1 cellular context compared by ENCODE assay signal in genomic region chr2:11411768-11412448, GRCh38.
TF ChIP-seq lines count a peak whose summit lies in the region.

No MANE protein-coding gene starts in this region.

TF ChIP-seq in K562, 482 proteins besides CTCF, POLR2A, EP300 and RAD21 (continued from another document):
- TF ChIP-seq ZNF592 (IDR thresholded peaks at IDR 0.05), result no peak
- TF ChIP-seq JUND (IDR thresholded peaks at IDR 0.05; ENCODE audit: borderline replicate concordance, low read depth, low read length), result peak; percentile 2; the same call in 1 of the 2 replicates
- TF ChIP-seq JUND (tag; IDR thresholded peaks at IDR 0.05; ENCODE audit: borderline replicate concordance, low read depth, low read length), result peak; percentile 53; the same call in 2 of the 3 replicates
- TF ChIP-seq ZNF583 (CRISPR knock-in tag; IDR thresholded peaks at IDR 0.05), result no peak
- TF ChIP-seq CREM (IDR thresholded peaks at IDR 0.05; ENCODE audit: low read depth), result no peak
- TF ChIP-seq WHSC1 (IDR thresholded peaks at IDR 0.05; ENCODE audit: low read length), result no peak
- peak; percentile 28; the same call in 1 of the 2 replicates for TF ChIP-seq TAL1 (IDR thresholded peaks at IDR 0.05)
- no peak for TF ChIP-seq USF1 (CRISPR knock-in tag; IDR thresholded peaks at IDR 0.05)
- TF ChIP-seq ARID1B (IDR thresholded peaks at IDR 0.05), result peak; percentile 53
- TF ChIP-seq SETDB1 (IDR thresholded peaks at IDR 0.05; ENCODE audit: low read length), result no peak
- no peak for TF ChIP-seq FOXA1 (IDR thresholded peaks at IDR 0.05; ENCODE audit: borderline replicate concordance)
- 0 out of 2 replicates have a peak, but pooled peaks have one; percentile 10 for TF ChIP-seq VEZF1 (CRISPR knock-in tag; IDR thresholded peaks at IDR 0.05)
- 0 out of 4 replicates have a peak, but pooled peaks of 1 of the 2 experiments have one; percentile 32 for TF ChIP-seq ARNT (IDR thresholded peaks at IDR 0.05)
- TF ChIP-seq RBM34 (IDR thresholded peaks at IDR 0.05; ENCODE audit: borderline replicate concordance, insufficient read depth, low read length), result no peak
- peak; percentile 11; the same call in 1 of the 2 replicates for TF ChIP-seq PHF21A (IDR thresholded peaks at IDR 0.05; ENCODE audit: borderline replicate concordance, low read depth)
- no peak for TF ChIP-seq MAZ (CRISPR knock-in tag; conservative IDR thresholded peaks at IDR 0.05 in 1 of 2, IDR thresholded peaks at IDR 0.05 in 1 of 2)
- TF ChIP-seq ZNF764 (CRISPR knock-in tag; IDR thresholded peaks at IDR 0.05; ENCODE audit: low read depth), result no peak
- no peak for TF ChIP-seq CREB3 (tag; conservative IDR thresholded peaks at IDR 0.05; ENCODE audit: low read depth)
- no peak for TF ChIP-seq ZNF41 (CRISPR knock-in tag; conservative IDR thresholded peaks at IDR 0.05)
- TF ChIP-seq ZEB2 (IDR thresholded peaks at IDR 0.05), result 0 out of 2 replicates have a peak, but pooled peaks have one; percentile 15
- TF ChIP-seq TEAD4 (IDR thresholded peaks at IDR 0.05; ENCODE audit: low read length), result peak; percentile 63; the same call in 1 of the 2 replicates
- TF ChIP-seq TEAD4 (CRISPR knock-in tag; IDR thresholded peaks at IDR 0.05; ENCODE audit: borderline replicate concordance), result no peak
- peak; percentile 12; the same call in 1 of the 2 replicates for TF ChIP-seq SOX6 (IDR thresholded peaks at IDR 0.05)
- TF ChIP-seq RUNX1 (IDR thresholded peaks at IDR 0.05; ENCODE audit: low read depth), result no peak
- no peak for TF ChIP-seq MLLT1 (IDR thresholded peaks at IDR 0.05)
- TF ChIP-seq TARDBP (IDR thresholded peaks at IDR 0.05), result no peak
- peak; percentile 29; the same call in 1 of the 2 replicates for TF ChIP-seq TCF3 (CRISPR knock-in tag; IDR thresholded peaks at IDR 0.05)
- TF ChIP-seq SAP30 (IDR thresholded peaks at IDR 0.05; ENCODE audit: borderline replicate concordance, insufficient read depth, low read depth, low read length, poor library complexity, severe bottlenecking), result no peak
- no peak for TF ChIP-seq ZNF639 (CRISPR knock-in tag; conservative IDR thresholded peaks at IDR 0.05 in 1 of 2, IDR thresholded peaks at IDR 0.05 in 1 of 2)
- no peak for TF ChIP-seq SIN3A (IDR thresholded peaks at IDR 0.05; ENCODE audit: borderline replicate concordance in 2 of 2, control insufficient read depth in 1 of 2, low read depth in 2 of 2, low read length in 2 of 2)
- 0 out of 2 replicates have a peak, but pooled peaks have one; percentile 13 for TF ChIP-seq HDAC2 (IDR thresholded peaks at IDR 0.05)
- TF ChIP-seq TFE3 (CRISPR knock-in tag; IDR thresholded peaks at IDR 0.05), result 0 out of 2 replicates have a peak, but pooled peaks have one; percentile 7
- no peak for TF ChIP-seq GATA2 (CRISPR knock-in tag; IDR thresholded peaks at IDR 0.05)
- no peak for TF ChIP-seq TRIM28 (IDR thresholded peaks at IDR 0.05)
- TF ChIP-seq CREB5 (CRISPR knock-in tag; IDR thresholded peaks at IDR 0.05), result no peak
- TF ChIP-seq FOXM1 (IDR thresholded peaks at IDR 0.05; ENCODE audit: low read depth), result peak; percentile 18; the same call in 1 of the 2 replicates
- TF ChIP-seq FOXM1 (CRISPR knock-in tag; IDR thresholded peaks at IDR 0.05; ENCODE audit: low read depth), result no peak
- 0 out of 2 replicates have a peak, but pooled peaks have one; percentile 12 for TF ChIP-seq ELF1 (tag; IDR thresholded peaks at IDR 0.05)
- TF ChIP-seq SP2 (IDR thresholded peaks at IDR 0.05; ENCODE audit: extremely low read depth, low read depth, low read length, poor library complexity, severe bottlenecking), result no peak
- no peak for TF ChIP-seq ZNF830 (CRISPR knock-in tag; IDR thresholded peaks at IDR 0.05)
